In genomic region chr9:13586726-13587392, GRCh38 we compare ENCODE assay signal across 1 cellular context.
TF ChIP-seq lines count a peak whose summit lies in the region.

No MANE protein-coding gene starts in this region.

TF ChIP-seq in H1, 55 proteins besides CTCF, POLR2A, EP300 and RAD21:
- TF ChIP-seq TEAD4 (IDR thresholded peaks at IDR 0.05; ENCODE audit: low read depth, low read length), result no peak
- no peak for TF ChIP-seq SAP30 (IDR thresholded peaks at IDR 0.05; ENCODE audit: insufficient read depth, insufficient replicate concordance, low read length)
- TF ChIP-seq RNF2 (IDR thresholded peaks at IDR 0.05; ENCODE audit: borderline replicate concordance, low read depth, low read length, missing control alignments, poor library complexity, severe bottlenecking), result no peak
- TF ChIP-seq CBX5 (IDR thresholded peaks at IDR 0.05; ENCODE audit: low read depth, low read length), result no peak
- TF ChIP-seq EZH2 (IDR thresholded peaks at IDR 0.05; ENCODE audit: low read depth, low read length, severe bottlenecking), result no peak
- TF ChIP-seq TAF1 (IDR thresholded peaks at IDR 0.05; ENCODE audit: low read depth, low read length), result no peak
